ENCODE assay signal across 1 cellular context in the genomic region with DNA sequence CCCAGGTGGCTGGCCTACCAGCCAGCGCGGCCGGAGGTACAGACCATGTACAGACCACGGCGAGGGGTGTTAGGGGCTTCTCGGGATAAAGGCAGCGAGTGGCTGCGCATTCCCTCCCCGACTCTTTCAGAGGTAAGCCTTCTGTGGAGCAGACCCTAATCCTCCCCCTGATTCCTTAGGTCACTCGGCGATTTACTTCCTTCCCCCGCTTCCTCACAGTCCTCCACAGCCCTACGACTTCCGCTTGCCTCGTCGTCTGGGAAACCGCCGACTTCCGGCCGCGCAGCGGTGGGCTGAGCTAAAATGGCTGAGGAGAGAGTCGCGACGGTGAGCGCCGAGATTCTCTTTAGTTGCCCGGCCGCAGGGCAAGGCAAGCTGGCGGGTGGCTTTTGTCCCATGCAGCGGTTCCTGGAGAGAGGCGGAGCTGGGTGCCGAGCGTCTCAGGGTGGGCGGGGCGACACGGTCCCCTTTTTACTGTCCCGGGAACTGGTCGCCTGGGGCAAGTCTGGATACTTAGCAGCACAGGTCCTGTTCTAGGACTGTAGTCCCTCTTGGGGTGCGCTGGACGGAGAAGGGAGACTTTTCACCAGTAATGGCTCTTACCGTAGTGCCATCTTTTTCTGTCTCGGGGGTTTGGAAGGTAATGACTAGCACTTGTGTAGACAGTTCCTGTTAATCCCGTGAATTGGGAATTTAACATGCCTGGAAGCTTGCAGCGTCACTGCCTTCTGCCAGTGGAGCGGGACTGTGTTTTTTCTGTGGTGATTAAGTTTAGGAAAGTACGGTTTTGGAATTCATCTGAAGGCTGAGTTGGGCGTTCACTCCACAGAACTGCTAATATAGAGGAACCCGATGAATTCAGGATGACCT.
TF ChIP-seq lines count a peak whose summit lies in the region.

A gene with protein sequence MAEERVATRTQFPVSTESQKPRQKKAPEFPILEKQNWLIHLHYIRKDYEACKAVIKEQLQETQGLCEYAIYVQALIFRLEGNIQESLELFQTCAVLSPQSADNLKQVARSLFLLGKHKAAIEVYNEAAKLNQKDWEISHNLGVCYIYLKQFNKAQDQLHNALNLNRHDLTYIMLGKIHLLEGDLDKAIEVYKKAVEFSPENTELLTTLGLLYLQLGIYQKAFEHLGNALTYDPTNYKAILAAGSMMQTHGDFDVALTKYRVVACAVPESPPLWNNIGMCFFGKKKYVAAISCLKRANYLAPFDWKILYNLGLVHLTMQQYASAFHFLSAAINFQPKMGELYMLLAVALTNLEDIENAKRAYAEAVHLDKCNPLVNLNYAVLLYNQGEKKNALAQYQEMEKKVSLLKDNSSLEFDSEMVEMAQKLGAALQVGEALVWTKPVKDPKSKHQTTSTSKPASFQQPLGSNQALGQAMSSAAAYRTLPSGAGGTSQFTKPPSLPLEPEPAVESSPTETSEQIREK (plus strand): TSS at position 283 of the 870 bp plus-strand sequence. CDS start 21 bp downstream, at position 304.
A gene with protein sequence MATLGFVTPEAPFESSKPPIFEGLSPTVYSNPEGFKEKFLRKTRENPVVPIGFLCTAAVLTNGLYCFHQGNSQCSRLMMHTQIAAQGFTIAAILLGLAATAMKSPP (minus strand): TSS at position 258 of the 870 bp plus-strand sequence. CDS start 9,808 bp downstream, outside the sequence.

TF ChIP-seq in HEK293, 187 proteins besides CTCF, POLR2A, EP300 and RAD21 (continued from another document and continues in another):
- TF ChIP-seq, protein P1, sequence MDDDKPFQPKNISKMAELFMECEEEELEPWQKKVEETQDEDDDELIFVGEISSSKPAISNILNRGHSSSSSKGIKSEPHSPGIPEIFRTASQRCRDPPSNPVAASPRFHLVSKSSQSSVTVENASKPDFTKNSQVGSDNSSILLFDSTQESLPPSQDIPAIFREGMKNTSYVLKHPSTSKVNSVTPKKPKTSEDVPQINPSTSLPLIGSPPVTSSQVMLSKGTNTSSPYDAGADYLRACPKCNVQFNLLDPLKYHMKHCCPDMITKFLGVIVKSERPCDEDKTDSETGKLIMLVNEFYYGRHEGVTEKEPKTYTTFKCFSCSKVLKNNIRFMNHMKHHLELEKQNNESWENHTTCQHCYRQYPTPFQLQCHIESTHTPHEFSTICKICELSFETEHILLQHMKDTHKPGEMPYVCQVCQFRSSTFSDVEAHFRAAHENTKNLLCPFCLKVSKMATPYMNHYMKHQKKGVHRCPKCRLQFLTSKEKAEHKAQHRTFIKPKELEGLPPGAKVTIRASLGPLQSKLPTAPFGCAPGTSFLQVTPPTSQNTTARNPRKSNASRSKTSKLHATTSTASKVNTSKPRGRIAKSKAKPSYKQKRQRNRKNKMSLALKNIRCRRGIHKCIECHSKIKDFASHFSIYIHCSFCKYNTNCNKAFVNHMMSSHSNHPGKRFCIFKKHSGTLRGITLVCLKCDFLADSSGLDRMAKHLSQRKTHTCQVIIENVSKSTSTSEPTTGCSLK (tag by site-specific recombination; IDR thresholded peaks at IDR 0.05) = no peak
- TF ChIP-seq, protein P2, sequence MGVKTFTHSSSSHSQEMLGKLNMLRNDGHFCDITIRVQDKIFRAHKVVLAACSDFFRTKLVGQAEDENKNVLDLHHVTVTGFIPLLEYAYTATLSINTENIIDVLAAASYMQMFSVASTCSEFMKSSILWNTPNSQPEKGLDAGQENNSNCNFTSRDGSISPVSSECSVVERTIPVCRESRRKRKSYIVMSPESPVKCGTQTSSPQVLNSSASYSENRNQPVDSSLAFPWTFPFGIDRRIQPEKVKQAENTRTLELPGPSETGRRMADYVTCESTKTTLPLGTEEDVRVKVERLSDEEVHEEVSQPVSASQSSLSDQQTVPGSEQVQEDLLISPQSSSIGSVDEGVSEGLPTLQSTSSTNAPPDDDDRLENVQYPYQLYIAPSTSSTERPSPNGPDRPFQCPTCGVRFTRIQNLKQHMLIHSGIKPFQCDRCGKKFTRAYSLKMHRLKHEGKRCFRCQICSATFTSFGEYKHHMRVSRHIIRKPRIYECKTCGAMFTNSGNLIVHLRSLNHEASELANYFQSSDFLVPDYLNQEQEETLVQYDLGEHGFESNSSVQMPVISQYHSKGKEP (tag by site-specific recombination; IDR thresholded peaks at IDR 0.05) = peak; percentile 48
- TF ChIP-seq, protein P3, sequence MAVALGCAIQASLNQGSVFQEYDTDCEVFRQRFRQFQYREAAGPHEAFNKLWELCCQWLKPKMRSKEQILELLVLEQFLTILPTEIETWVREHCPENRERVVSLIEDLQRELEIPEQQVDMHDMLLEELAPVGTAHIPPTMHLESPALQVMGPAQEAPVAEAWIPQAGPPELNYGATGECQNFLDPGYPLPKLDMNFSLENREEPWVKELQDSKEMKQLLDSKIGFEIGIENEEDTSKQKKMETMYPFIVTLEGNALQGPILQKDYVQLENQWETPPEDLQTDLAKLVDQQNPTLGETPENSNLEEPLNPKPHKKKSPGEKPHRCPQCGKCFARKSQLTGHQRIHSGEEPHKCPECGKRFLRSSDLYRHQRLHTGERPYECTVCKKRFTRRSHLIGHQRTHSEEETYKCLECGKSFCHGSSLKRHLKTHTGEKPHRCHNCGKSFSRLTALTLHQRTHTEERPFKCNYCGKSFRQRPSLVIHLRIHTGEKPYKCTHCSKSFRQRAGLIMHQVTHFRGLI (tag by site-specific recombination; IDR thresholded peaks at IDR 0.05) = peak; percentile 84
- TF ChIP-seq SETDB1 (IDR thresholded peaks at IDR 0.05; ENCODE audit: insufficient read length, low read length) = no peak
- peak; percentile 65 for TF ChIP-seq EGR2 (tag by site-specific recombination; IDR thresholded peaks at IDR 0.05; ENCODE audit: low read depth)
- no peak for TF ChIP-seq ZNF621 (tag by site-specific recombination; IDR thresholded peaks at IDR 0.05)
- no peak for TF ChIP-seq ZNF843 (tag by site-specific recombination; IDR thresholded peaks at IDR 0.05)
- peak; percentile 90 for TF ChIP-seq SP2 (tag by site-specific recombination; IDR thresholded peaks at IDR 0.05)
- TF ChIP-seq ZNF677 (tag by site-specific recombination; IDR thresholded peaks at IDR 0.05) = no peak
- peak; percentile 97 for TF ChIP-seq ZNF600 (tag by site-specific recombination; IDR thresholded peaks at IDR 0.05)
- TF ChIP-seq ZNF175 (tag by site-specific recombination; IDR thresholded peaks at IDR 0.05) = no peak
- TF ChIP-seq ZFP69B (tag by site-specific recombination; IDR thresholded peaks at IDR 0.05) = no peak
- TF ChIP-seq ZNF248 (tag by site-specific recombination; IDR thresholded peaks at IDR 0.05) = no peak
- TF ChIP-seq ZNF274 (IDR thresholded peaks at IDR 0.05; ENCODE audit: low read length) = no peak
- no peak for TF ChIP-seq ZNF274 (tag by site-specific recombination; IDR thresholded peaks at IDR 0.05; ENCODE audit: borderline replicate concordance)
- peak; percentile 88 for TF ChIP-seq MYNN (tag by site-specific recombination; IDR thresholded peaks at IDR 0.05; ENCODE audit: borderline replicate concordance)
- no peak; the same call in 1 of the 2 replicates for TF ChIP-seq ZNF391 (tag by site-specific recombination; IDR thresholded peaks at IDR 0.05; ENCODE audit: borderline replicate concordance, low read depth)
- no peak for TF ChIP-seq OVOL3 (tag by site-specific recombination; IDR thresholded peaks at IDR 0.05)
- peak; percentile 65 for TF ChIP-seq ZBTB8A (tag by site-specific recombination; IDR thresholded peaks at IDR 0.05)
- TF ChIP-seq ZNF555 (tag by site-specific recombination; conservative IDR thresholded peaks at IDR 0.05) = no peak
- no peak for TF ChIP-seq OSR2 (tag by site-specific recombination; IDR thresholded peaks at IDR 0.05)
- TF ChIP-seq, protein P4, sequence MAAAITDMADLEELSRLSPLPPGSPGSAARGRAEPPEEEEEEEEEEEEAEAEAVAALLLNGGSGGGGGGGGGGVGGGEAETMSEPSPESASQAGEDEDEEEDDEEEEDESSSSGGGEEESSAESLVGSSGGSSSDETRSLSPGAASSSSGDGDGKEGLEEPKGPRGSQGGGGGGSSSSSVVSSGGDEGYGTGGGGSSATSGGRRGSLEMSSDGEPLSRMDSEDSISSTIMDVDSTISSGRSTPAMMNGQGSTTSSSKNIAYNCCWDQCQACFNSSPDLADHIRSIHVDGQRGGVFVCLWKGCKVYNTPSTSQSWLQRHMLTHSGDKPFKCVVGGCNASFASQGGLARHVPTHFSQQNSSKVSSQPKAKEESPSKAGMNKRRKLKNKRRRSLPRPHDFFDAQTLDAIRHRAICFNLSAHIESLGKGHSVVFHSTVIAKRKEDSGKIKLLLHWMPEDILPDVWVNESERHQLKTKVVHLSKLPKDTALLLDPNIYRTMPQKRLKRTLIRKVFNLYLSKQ (tag by site-specific recombination; IDR thresholded peaks at IDR 0.05; ENCODE audit: borderline replicate concordance) = no peak
- TF ChIP-seq, protein P5, sequence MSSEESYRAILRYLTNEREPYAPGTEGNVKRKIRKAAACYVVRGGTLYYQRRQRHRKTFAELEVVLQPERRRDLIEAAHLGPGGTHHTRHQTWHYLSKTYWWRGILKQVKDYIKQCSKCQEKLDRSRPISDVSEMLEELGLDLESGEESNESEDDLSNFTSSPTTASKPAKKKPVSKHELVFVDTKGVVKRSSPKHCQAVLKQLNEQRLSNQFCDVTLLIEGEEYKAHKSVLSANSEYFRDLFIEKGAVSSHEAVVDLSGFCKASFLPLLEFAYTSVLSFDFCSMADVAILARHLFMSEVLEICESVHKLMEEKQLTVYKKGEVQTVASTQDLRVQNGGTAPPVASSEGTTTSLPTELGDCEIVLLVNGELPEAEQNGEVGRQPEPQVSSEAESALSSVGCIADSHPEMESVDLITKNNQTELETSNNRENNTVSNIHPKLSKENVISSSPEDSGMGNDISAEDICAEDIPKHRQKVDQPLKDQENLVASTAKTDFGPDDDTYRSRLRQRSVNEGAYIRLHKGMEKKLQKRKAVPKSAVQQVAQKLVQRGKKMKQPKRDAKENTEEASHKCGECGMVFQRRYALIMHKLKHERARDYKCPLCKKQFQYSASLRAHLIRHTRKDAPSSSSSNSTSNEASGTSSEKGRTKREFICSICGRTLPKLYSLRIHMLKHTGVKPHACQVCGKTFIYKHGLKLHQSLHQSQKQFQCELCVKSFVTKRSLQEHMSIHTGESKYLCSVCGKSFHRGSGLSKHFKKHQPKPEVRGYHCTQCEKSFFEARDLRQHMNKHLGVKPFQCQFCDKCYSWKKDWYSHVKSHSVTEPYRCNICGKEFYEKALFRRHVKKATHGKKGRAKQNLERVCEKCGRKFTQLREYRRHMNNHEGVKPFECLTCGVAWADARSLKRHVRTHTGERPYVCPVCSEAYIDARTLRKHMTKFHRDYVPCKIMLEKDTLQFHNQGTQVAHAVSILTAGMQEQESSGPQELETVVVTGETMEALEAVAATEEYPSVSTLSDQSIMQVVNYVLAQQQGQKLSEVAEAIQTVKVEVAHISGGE (tag by site-specific recombination; conservative IDR thresholded peaks at IDR 0.05; ENCODE audit: low read depth) = peak; percentile 96
- TF ChIP-seq ZFHX2 (tag by site-specific recombination; conservative IDR thresholded peaks at IDR 0.05) = peak; percentile 77
- TF ChIP-seq ZNF658 (tag by site-specific recombination; IDR thresholded peaks at IDR 0.05) = no peak
- TF ChIP-seq MEIS1 (CRISPR knock-in tag; IDR thresholded peaks at IDR 0.05; ENCODE audit: borderline replicate concordance) = no peak
- TF ChIP-seq ZNF768 (tag by site-specific recombination; IDR thresholded peaks at IDR 0.05) = no peak
- no peak; the same call in 1 of the 2 replicates for TF ChIP-seq ZFP37 (tag by site-specific recombination; IDR thresholded peaks at IDR 0.05)
- peak; percentile 79 for TF ChIP-seq ZNF121 (tag by site-specific recombination; IDR thresholded peaks at IDR 0.05)
- TF ChIP-seq, protein P6, sequence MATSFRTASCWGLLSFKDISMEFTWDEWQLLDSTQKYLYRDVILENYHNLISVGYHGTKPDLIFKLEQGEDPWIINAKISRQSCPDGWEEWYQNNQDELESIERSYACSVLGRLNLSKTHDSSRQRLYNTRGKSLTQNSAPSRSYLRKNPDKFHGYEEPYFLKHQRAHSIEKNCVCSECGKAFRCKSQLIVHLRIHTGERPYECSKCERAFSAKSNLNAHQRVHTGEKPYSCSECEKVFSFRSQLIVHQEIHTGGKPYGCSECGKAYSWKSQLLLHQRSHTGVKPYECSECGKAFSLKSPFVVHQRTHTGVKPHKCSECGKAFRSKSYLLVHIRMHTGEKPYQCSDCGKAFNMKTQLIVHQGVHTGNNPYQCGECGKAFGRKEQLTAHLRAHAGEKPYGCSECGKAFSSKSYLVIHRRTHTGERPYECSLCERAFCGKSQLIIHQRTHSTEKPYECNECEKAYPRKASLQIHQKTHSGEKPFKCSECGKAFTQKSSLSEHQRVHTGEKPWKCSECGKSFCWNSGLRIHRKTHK (tag by site-specific recombination; IDR thresholded peaks at IDR 0.05) = no peak
- TF ChIP-seq ZNF560 (tag by site-specific recombination; IDR thresholded peaks at IDR 0.05; ENCODE audit: borderline replicate concordance) = no peak
- TF ChIP-seq ZNF776 (tag by site-specific recombination; IDR thresholded peaks at IDR 0.05; ENCODE audit: borderline replicate concordance) = peak; percentile 100
- TF ChIP-seq BCL11A (tag by site-specific recombination; IDR thresholded peaks at IDR 0.05; ENCODE audit: low read depth) = 0 out of 2 replicates have a peak, but pooled peaks have one; percentile 42
- TF ChIP-seq, protein P7, sequence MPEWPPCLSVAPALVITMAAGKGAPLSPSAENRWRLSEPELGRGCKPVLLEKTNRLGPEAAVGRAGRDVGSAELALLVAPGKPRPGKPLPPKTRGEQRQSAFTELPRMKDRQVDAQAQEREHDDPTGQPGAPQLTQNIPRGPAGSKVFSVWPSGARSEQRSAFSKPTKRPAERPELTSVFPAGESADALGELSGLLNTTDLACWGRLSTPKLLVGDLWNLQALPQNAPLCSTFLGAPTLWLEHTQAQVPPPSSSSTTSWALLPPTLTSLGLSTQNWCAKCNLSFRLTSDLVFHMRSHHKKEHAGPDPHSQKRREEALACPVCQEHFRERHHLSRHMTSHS (tag by site-specific recombination; IDR thresholded peaks at IDR 0.05) = no peak
- no peak for TF ChIP-seq ZNF37A (tag by site-specific recombination; IDR thresholded peaks at IDR 0.05)
- TF ChIP-seq ZNF623 (tag by site-specific recombination; IDR thresholded peaks at IDR 0.05) = no peak
- TF ChIP-seq ZSCAN16 (tag by site-specific recombination; IDR thresholded peaks at IDR 0.05) = no peak
- no peak for TF ChIP-seq ZNF585B (tag by site-specific recombination; IDR thresholded peaks at IDR 0.05)
- no peak for TF ChIP-seq RBAK (tag by site-specific recombination; IDR thresholded peaks at IDR 0.05)
- TF ChIP-seq ZNF561 (tag by site-specific recombination; IDR thresholded peaks at IDR 0.05; ENCODE audit: borderline replicate concordance) = no peak; the same call in 1 of the 2 replicates
- TF ChIP-seq, protein P8, sequence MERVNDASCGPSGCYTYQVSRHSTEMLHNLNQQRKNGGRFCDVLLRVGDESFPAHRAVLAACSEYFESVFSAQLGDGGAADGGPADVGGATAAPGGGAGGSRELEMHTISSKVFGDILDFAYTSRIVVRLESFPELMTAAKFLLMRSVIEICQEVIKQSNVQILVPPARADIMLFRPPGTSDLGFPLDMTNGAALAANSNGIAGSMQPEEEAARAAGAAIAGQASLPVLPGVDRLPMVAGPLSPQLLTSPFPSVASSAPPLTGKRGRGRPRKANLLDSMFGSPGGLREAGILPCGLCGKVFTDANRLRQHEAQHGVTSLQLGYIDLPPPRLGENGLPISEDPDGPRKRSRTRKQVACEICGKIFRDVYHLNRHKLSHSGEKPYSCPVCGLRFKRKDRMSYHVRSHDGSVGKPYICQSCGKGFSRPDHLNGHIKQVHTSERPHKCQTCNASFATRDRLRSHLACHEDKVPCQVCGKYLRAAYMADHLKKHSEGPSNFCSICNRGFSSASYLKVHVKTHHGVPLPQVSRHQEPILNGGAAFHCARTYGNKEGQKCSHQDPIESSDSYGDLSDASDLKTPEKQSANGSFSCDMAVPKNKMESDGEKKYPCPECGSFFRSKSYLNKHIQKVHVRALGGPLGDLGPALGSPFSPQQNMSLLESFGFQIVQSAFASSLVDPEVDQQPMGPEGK (tag by site-specific recombination; IDR thresholded peaks at IDR 0.05) = peak; percentile 89
- peak; percentile 15; the same call in 1 of the 2 replicates for TF ChIP-seq KLF16 (tag by site-specific recombination; IDR thresholded peaks at IDR 0.05)
